22 cellular contexts compared by ENCODE assay signal in the genomic region with DNA sequence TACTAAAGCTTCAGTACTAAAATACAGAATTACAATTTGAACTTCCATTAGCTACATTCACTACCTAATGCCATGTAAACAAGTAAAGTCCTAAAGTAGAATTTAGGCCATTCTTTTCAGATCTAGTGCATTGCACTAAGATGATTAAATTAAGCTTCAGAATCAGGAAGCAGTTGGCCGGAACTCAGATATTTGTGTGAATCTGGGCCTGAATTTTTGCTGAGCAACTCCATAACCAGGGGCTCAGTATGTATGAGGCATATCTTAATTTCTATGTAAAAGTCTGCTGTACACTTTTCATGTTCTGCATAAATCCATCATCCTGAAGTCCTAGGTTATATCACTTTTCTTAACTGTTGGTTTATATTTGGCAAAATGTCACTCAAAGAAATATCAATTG.
DNase-seq lines count a peak whose midpoint lies in the region; ATAC-seq, FAIRE-seq and TF ChIP-seq lines count a peak whose summit lies in the region.
"Had no signal": no experiment of that assay in that cellular context is flagged by ENCODE, and none has a peak within 500 bp of the region (broad histone marks: within the 10 kb centered on the region; RNA-seq: fewer than 3 reads in every experiment).

No MANE protein-coding gene starts in this region.

- H3K9me1 ChIP-seq in endothelial cell of umbilical vein (replicated peaks; ENCODE audit: control insufficient read depth, extremely low read depth, insufficient read depth, low read length), result no peaks in the 10 kb centered on the region

- H3K9me2 ChIP-seq in SK-N-SH, result no peaks in the 10 kb centered on the region

- H3K79me2 ChIP-seq in SK-N-SH (ENCODE audit: insufficient read depth) (peaks cover 53% of the 10 kb centered on the region; the same call in 1 of the 2 replicates), endothelial cell of umbilical vein (ENCODE audit: control insufficient read depth, insufficient read depth, low read length) (no peaks in the 10 kb centered on the region)

- no peak overlapping the region for H3K4me2 ChIP-seq in SK-N-SH
- no peak overlapping the region for H3K4me2 ChIP-seq in endothelial cell of umbilical vein (ENCODE audit: insufficient read depth, low read length)
- H3K4me2 ChIP-seq: BLaER1, PC-9 had no signal

- TF ChIP-seq POLR2A in endothelial cell of umbilical vein (IDR thresholded peaks at IDR 0.05; ENCODE audit: low read depth, low read length) (no peak), uterus (IDR thresholded peaks at IDR 0.05) (no peak)

- CTCF ChIA-PET in SK-N-SH (lab: Yijun Ruan, JAX), result interaction anchor here (1.0 kb wide), 1 partner anchor 611 kb away, joined by 3 read pairs; no protein-coding TSS in a partner anchor
- CTCF ChIA-PET in endothelial cell of umbilical vein (lab: Charles Lee), result interaction anchor here (1.1 kb wide), 1 partner anchor 12 kb away, joined by 3 read pairs; no protein-coding TSS in a partner anchor

- peak in 1 of 2 experiments; percentile 45; a peak in 1 of 4 replicates for TF ChIP-seq EP300 in SK-N-SH (IDR thresholded peaks at IDR 0.05; ENCODE audit: borderline replicate concordance in 1 of 2, low read depth in 1 of 2, low read length in 1 of 2)

- peaks cover 14% of the 10 kb centered on the region for H3F3A ChIP-seq in SK-N-SH (replicated peaks; ENCODE audit: insufficient read depth)

- H3K4me3 ChIP-seq in BE2C (ENCODE audit: low read depth, low read length), result no peak overlapping the region
- H3K4me3 ChIP-seq in SK-N-SH (ENCODE audit: low read depth in 2 of 2, low read length in 1 of 2), result no peak overlapping the region
- H3K4me3 ChIP-seq in endothelial cell of umbilical vein (replicated peaks in 1 of 3; ENCODE audit: insufficient read depth in 1 of 3, low read depth in 1 of 3, low read length in 3 of 3), result no peak overlapping the region
- H3K4me3 ChIP-seq in psoas muscle, result no peak overlapping the region
- H3K4me3 ChIP-seq in uterus, result no peak overlapping the region
- H3K4me3 ChIP-seq: BLaER1, PC-9, SJCRH30 had no signal

- no peak for FAIRE-seq in endothelial cell of umbilical vein (lab: Jason Lieb, UNC)
- FAIRE-seq: D721Med, H54 had no signal

- WGBS in SK-N-SH (ENCODE audit: low lambda C conversion rate), result 86% methylated on average over 1 of the region's 1 CpG
- 64 to 70% (median 65%) methylated on average over 1 of the region's 1 CpG for WGBS in psoas muscle, 3 donors

- no peaks in the 10 kb centered on the region for H4K20me1 ChIP-seq in SK-N-SH (ENCODE audit: insufficient read depth)
- no peaks in the 10 kb centered on the region for H4K20me1 ChIP-seq in endothelial cell of umbilical vein (replicated peaks; ENCODE audit: control insufficient read depth, extremely low read depth, insufficient read depth, low read length)
- H4K20me1 ChIP-seq: BLaER1 had no signal

- TF ChIP-seq CTCF in BE2C (IDR thresholded peaks at IDR 0.05; ENCODE audit: low read depth, low read length) (no peak), SK-N-SH (IDR thresholded peaks at IDR 0.05) (no peak), endothelial cell of umbilical vein (IDR thresholded peaks at IDR 0.05; ENCODE audit: extremely low read depth in 1 of 2, insufficient read depth in 1 of 2, low read depth in 1 of 2, low read length in 2 of 2) (no peak), psoas muscle (IDR thresholded peaks at IDR 0.05) (no peak), uterus (IDR thresholded peaks at IDR 0.05) (no peak)

- intact Hi-C loops in endothelial cell of umbilical vein (cut with micrococcal nuclease), result loop anchor here (5.0 kb wide), 1 partner anchor 75 kb away; no protein-coding TSS in a partner anchor
- intact Hi-C loops in psoas muscle (cut with DNase I), result no loop called here
- intact Hi-C loops in uterus (cut with DNase I; ENCODE audit: low total_unique reads), result no loop called here

- H3K36me3 ChIP-seq in BE2C (no peaks in the 10 kb centered on the region), SK-N-SH (replicated peaks in 1 of 2; ENCODE audit: control insufficient read depth in 1 of 2, insufficient read depth in 2 of 2, low read length in 1 of 2) (peaks cover 0 to 4% of the 10 kb centered on the region in 2 experiments), endothelial cell of umbilical vein (ENCODE audit: control insufficient read depth in 2 of 2, extremely low read depth in 1 of 2, insufficient read depth in 2 of 2, low read length in 2 of 2) (no peaks in the 10 kb centered on the region), psoas muscle (ENCODE audit: insufficient read depth in 1 of 2, low read depth in 1 of 2) (no peaks in the 10 kb centered on the region), uterus (no peaks in the 10 kb centered on the region)
- H3K36me3 ChIP-seq: BLaER1, SJCRH30 had no signal

- H3K9me3 ChIP-seq in BE2C, result no peaks in the 10 kb centered on the region
- H3K9me3 ChIP-seq in SK-N-SH, result no peaks in the 10 kb centered on the region
- no peaks in the 10 kb centered on the region for H3K9me3 ChIP-seq in endothelial cell of umbilical vein (replicated peaks; ENCODE audit: control insufficient read depth, insufficient read depth, low read length)
- H3K9me3 ChIP-seq in psoas muscle, result no peaks in the 10 kb centered on the region
- no peaks in the 10 kb centered on the region for H3K9me3 ChIP-seq in uterus
- H3K9me3 ChIP-seq: BLaER1, SJCRH30 had no signal

- no peak overlapping the region for H2AFZ ChIP-seq in SK-N-SH (ENCODE audit: low read depth)
- no peak overlapping the region for H2AFZ ChIP-seq in endothelial cell of umbilical vein (ENCODE audit: low read depth, low read length)
- H2AFZ ChIP-seq: PC-9 had no signal

- H3K4me1 ChIP-seq in BE2C, result no peaks in the 10 kb centered on the region
- peaks cover 0 to 21% of the 10 kb centered on the region in 2 experiments; a peak in 2 of 4 replicates for H3K4me1 ChIP-seq in SK-N-SH (ENCODE audit: control insufficient read depth in 1 of 2, insufficient read depth in 2 of 2, low read depth in 1 of 2, low read length in 1 of 2)
- peaks cover 25% of the 10 kb centered on the region for H3K4me1 ChIP-seq in endothelial cell of umbilical vein (ENCODE audit: control insufficient read depth, extremely low read depth, insufficient read depth, low read length)
- H3K4me1 ChIP-seq in psoas muscle, result peaks cover 16% of the 10 kb centered on the region
- H3K4me1 ChIP-seq in uterus, result peaks cover 0 to 4% of the 10 kb centered on the region in 2 donors
- H3K4me1 ChIP-seq: BLaER1, SJCRH30 had no signal

- POLR2A ChIA-PET in SK-N-SH (lab: Yijun Ruan, JAX), result no interaction called here
- POLR2A ChIA-PET in endothelial cell of umbilical vein (lab: Charles Lee), result no interaction called here

- H3K27ac ChIP-seq in SK-N-SH (ENCODE audit: low read depth in 2 of 2, low read length in 1 of 2), result peak overlapping the region in 1 of 2 experiments; percentile 94; a peak in 2 of 4 replicates
- no peak overlapping the region for H3K27ac ChIP-seq in endothelial cell of umbilical vein (ENCODE audit: insufficient read depth, low read depth, low read length)
- peak overlapping the region; percentile 18 for H3K27ac ChIP-seq in psoas muscle
- no peak overlapping the region for H3K27ac ChIP-seq in uterus
- H3K27ac ChIP-seq: BLaER1, PC-9, SJCRH30 had no signal

- BruUV-seq in endothelial cell of umbilical vein (replicated peaks; lab: Mats Ljungman, UMichigan), result no TSS peak

- peak; percentile 27 for DNase-seq in BE2C
- DNase-seq in SK-N-SH, result peak; percentile 32
- peak; percentile 37 for DNase-seq in endothelial cell of umbilical vein (ENCODE audit: low read depth, low spot score)
- DNase-seq in psoas muscle, result no peak
- no peak for DNase-seq in activated CD8-positive, alpha-beta memory T cell treated with anti-CD3 and anti-CD28 coated beads, Interleukin-2, amount 50 U/mL, for 4 hours
- no peak for DNase-seq in uterus
- DNase-seq in central memory CD4-positive, alpha-beta T cell, result no peak
- DNase-seq: CD4-positive, CD25-positive, alpha-beta regulatory T cell; NCI-H1048; NCI-H1417; NCI-H1694; NCI-H2081 treated with DMSO at 0.1 percent for 48 hours; NCI-H2171; NCI-H226; NCI-H510A; NCI-H69; PC-9; SJCRH30 had no signal

- no peak for TF ChIP-seq RAD21 in SK-N-SH (IDR thresholded peaks at IDR 0.05; ENCODE audit: low read length)

- no peak for ATAC-seq in psoas muscle
- ATAC-seq: Right ventricle myocardium inferior had no signal

- dilution Hi-C loops in endothelial cell of umbilical vein (cut with MboI; ENCODE audit: extremely low pct_ligation_motif_present, low sequenced_read_pairs), result no loop called here

- H3K9ac ChIP-seq in SK-N-SH, result no peak overlapping the region
- no peak overlapping the region for H3K9ac ChIP-seq in endothelial cell of umbilical vein (replicated peaks; ENCODE audit: extremely low read depth, insufficient read depth, low read length)
- H3K9ac ChIP-seq: BLaER1 had no signal

- no peaks in the 10 kb centered on the region for H3K27me3 ChIP-seq in BE2C
- no peaks in the 10 kb centered on the region for H3K27me3 ChIP-seq in SK-N-SH (ENCODE audit: insufficient read depth)
- H3K27me3 ChIP-seq in endothelial cell of umbilical vein (ENCODE audit: control insufficient read depth in 2 of 2, insufficient read depth in 2 of 2, low read length in 2 of 2), result no peaks in the 10 kb centered on the region
- no peaks in the 10 kb centered on the region for H3K27me3 ChIP-seq in psoas muscle (ENCODE audit: insufficient read depth in 3 of 3, low read length in 2 of 3)
- H3K27me3 ChIP-seq in uterus, result no peaks in the 10 kb centered on the region
- H3K27me3 ChIP-seq: BLaER1, SJCRH30 had no signal

TF ChIP-seq in SK-N-SH, 30 proteins besides CTCF, POLR2A, EP300 and RAD21 (continues in another document):
- TF ChIP-seq TEAD4 (IDR thresholded peaks at IDR 0.05; ENCODE audit: borderline replicate concordance, insufficient read depth) (no peak), RFX5 (IDR thresholded peaks at IDR 0.05; ENCODE audit: low read length) (no peak), SIN3A (IDR thresholded peaks at IDR 0.05; ENCODE audit: borderline replicate concordance, low read depth, low read length) (no peak), SMC3 (IDR thresholded peaks at IDR 0.05; ENCODE audit: low read depth, low read length) (no peak)

TF ChIP-seq in endothelial cell of umbilical vein, 7 proteins besides CTCF, POLR2A, EP300 and RAD21:
- TF ChIP-seq MYC (IDR thresholded peaks at IDR 0.05; ENCODE audit: low read depth, low read length) (no peak), MAX (IDR thresholded peaks at IDR 0.05; ENCODE audit: insufficient read depth, insufficient read length) (no peak), POLR2AphosphoS5 (IDR thresholded peaks at IDR 0.05; ENCODE audit: insufficient read depth, low read depth, low read length) (no peak), FOS (IDR thresholded peaks at IDR 0.05; ENCODE audit: borderline replicate concordance, insufficient read depth, low read length) (no peak), EZH2 (IDR thresholded peaks at IDR 0.05; ENCODE audit: borderline replicate concordance, low read depth, low read length, severe bottlenecking) (no peak), JUN (IDR thresholded peaks at IDR 0.05; ENCODE audit: borderline replicate concordance, insufficient read depth, insufficient read length, low read depth) (no peak), GATA2 (IDR thresholded peaks at IDR 0.05; ENCODE audit: insufficient read depth, insufficient read length, low read depth, low read length) (no peak)

Comparison
In these comparisons a context has a peak if more than half of its experiments do, and no peak if none do; other contexts are left out.
1. DNase-seq: peak in BE2C (single experiment), SK-N-SH (single experiment) and endothelial cell of umbilical vein (single experiment); none in psoas muscle (0 of 2), activated CD8-positive, alpha-beta memory T cell treated with anti-CD3 and anti-CD28 coated beads, Interleukin-2, amount 50 U/mL, for 4 hours (single experiment), uterus (0 of 2) and central memory CD4-positive, alpha-beta T cell (single experiment).